Comparison of ENCODE assay signal across 23 cellular contexts in the genomic region with DNA sequence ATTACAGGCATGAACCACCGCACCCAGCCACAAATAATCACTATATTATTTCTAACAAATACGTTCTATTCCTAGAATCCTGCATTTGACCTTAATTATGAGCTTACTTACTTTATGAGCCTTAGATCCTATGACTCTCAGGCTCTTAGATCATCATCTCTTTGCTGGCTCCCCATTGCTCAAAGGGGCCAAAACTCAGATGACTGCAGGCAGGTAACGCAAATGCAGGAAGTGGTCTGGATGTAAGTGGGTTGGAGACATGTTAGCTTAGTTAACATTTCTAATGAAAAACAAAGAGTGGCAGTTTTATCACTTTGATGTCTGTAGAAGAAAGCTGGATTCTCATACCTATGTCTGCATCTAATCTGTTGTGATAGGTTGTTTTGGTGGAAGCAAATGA. TPM values are rescaled to one million over a fixed set of nuclear protein-coding genes. Genes with fewer than 3 reads are reported as not detected.
DNase-seq lines count a peak whose midpoint lies in the region; ATAC-seq, FAIRE-seq and TF ChIP-seq lines count a peak whose summit lies in the region.
"Had no signal": no experiment of that assay in that cellular context is flagged by ENCODE, and none has a peak within 500 bp of the region (broad histone marks: within the 10 kb centered on the region; RNA-seq: fewer than 3 reads in every experiment).

No MANE protein-coding gene starts in this region.

- no peak for DNase-seq in activated naive CD8-positive, alpha-beta T cell treated with anti-CD3 and anti-CD28 coated beads, Interleukin-2, amount 10 ng/mL, durations not matched to agents 7 days and 5 days
- no peak for DNase-seq in activated naive CD8-positive, alpha-beta T cell treated with anti-CD3 and anti-CD28 coated beads for 36 hours
- DNase-seq in activated CD8-positive, alpha-beta T cell treated with anti-CD3 and anti-CD28 coated beads for 36 hours: peak; percentile 23
- DNase-seq in thyroid gland (no peak), GM12891 (ENCODE audit: insufficient read length, low spot score) (no peak)
- no peak for DNase-seq in activated CD4-positive, alpha-beta T cell treated with anti-CD3 and anti-CD28 coated beads, Interleukin-2, amount 50 U/mL, for 4 hours
- DNase-seq: Caco-2; CD8-positive, alpha-beta T cell; DMS153; EL; GDM1; H9 had no signal

- no peak for TF ChIP-seq POLR2A in thyroid gland (IDR thresholded peaks at IDR 0.05)
- no peak for TF ChIP-seq POLR2A in GM12891 (IDR thresholded peaks at IDR 0.05; ENCODE audit: low read depth, low read length)

- H3K27me3 ChIP-seq in thyroid gland: no peaks in the 10 kb centered on the region
- H3K27me3 ChIP-seq: BLaER1 had no signal

- POLR2A ChIA-PET in activated naive CD8-positive, alpha-beta T cell treated with anti-CD3 and anti-CD28 coated beads, Interleukin-2, amount 10 ng/mL, durations not matched to agents 7 days and 5 days (lab: Charles Lee): no interaction called here
- POLR2A ChIA-PET in activated CD8-positive, alpha-beta T cell treated with anti-CD3 and anti-CD28 coated beads for 36 hours (lab: Charles Lee): no interaction called here

- intact Hi-C loops in activated CD8-positive, alpha-beta T cell treated with anti-CD3 and anti-CD28 coated beads for 36 hours (cut with micrococcal nuclease): no loop called here
- intact Hi-C loops in thyroid gland (cut with DNase I): no loop called here

- no peak for FAIRE-seq in GM12891 (lab: Jason Lieb, UNC)
- FAIRE-seq: A204.1, GM12878, GM18507 had no signal

- H3K27ac Mint-ChIP-seq in activated naive CD8-positive, alpha-beta T cell treated with anti-CD3 and anti-CD28 coated beads, Interleukin-2, amount 10 ng/mL, durations not matched to agents 7 days and 5 days: peak overlapping the region; percentile 56
- no peak overlapping the region for H3K27ac Mint-ChIP-seq in activated naive CD8-positive, alpha-beta T cell treated with anti-CD3 and anti-CD28 coated beads for 36 hours
- peak overlapping the region; percentile 20 for H3K27ac Mint-ChIP-seq in activated CD8-positive, alpha-beta T cell treated with anti-CD3 and anti-CD28 coated beads for 36 hours
- H3K27ac Mint-ChIP-seq: B cell; CD4-positive, CD25-positive, alpha-beta regulatory T cell; CD8-positive, alpha-beta T cell; GM23338 had no signal

- H3K4me1 ChIP-seq in thyroid gland: peaks cover 24 to 28% of the 10 kb centered on the region in 2 donors
- H3K4me1 ChIP-seq: BLaER1, Caco-2 had no signal

- CTCF ChIA-PET in activated CD8-positive, alpha-beta T cell treated with anti-CD3 and anti-CD28 coated beads for 36 hours (lab: Charles Lee): interaction anchor here (0.9 to 1.6 kb wide), 2 partner anchors 404 to 543 kb away, joined by 3 read pairs; partner anchors contain the start of gene CCDC83

- 95 to 98% methylated on average over 3 of the region's 3 CpGs for WGBS in thyroid gland, 2 donors

- no peak overlapping the region for H3K4me3 ChIP-seq in thyroid gland (replicated peaks in 1 of 3)
- H3K4me3 ChIP-seq: BLaER1, GM12878, GM23338 had no signal

- peaks cover 9% of the 10 kb centered on the region for H3K4me1 Mint-ChIP-seq in activated naive CD8-positive, alpha-beta T cell treated with anti-CD3 and anti-CD28 coated beads, Interleukin-2, amount 10 ng/mL, durations not matched to agents 7 days and 5 days
- peaks cover 5% of the 10 kb centered on the region for H3K4me1 Mint-ChIP-seq in activated naive CD8-positive, alpha-beta T cell treated with anti-CD3 and anti-CD28 coated beads for 36 hours
- H3K4me1 Mint-ChIP-seq in activated CD8-positive, alpha-beta T cell treated with anti-CD3 and anti-CD28 coated beads for 36 hours (ENCODE audit: low read depth): peaks cover 2% of the 10 kb centered on the region
- H3K4me1 Mint-ChIP-seq: B cell; CD4-positive, CD25-positive, alpha-beta regulatory T cell had no signal

- H3K27me3 Mint-ChIP-seq in activated naive CD8-positive, alpha-beta T cell treated with anti-CD3 and anti-CD28 coated beads, Interleukin-2, amount 10 ng/mL, durations not matched to agents 7 days and 5 days: no peaks in the 10 kb centered on the region
- H3K27me3 Mint-ChIP-seq in activated naive CD8-positive, alpha-beta T cell treated with anti-CD3 and anti-CD28 coated beads for 36 hours: no peaks in the 10 kb centered on the region
- no peaks in the 10 kb centered on the region for H3K27me3 Mint-ChIP-seq in activated CD8-positive, alpha-beta T cell treated with anti-CD3 and anti-CD28 coated beads for 36 hours
- H3K27me3 Mint-ChIP-seq: B cell; CD4-positive, CD25-positive, alpha-beta regulatory T cell had no signal

- no peaks in the 10 kb centered on the region for H3K9me3 ChIP-seq in thyroid gland
- H3K9me3 ChIP-seq: BLaER1, Caco-2 had no signal

- H3K27ac ChIP-seq in thyroid gland: peak overlapping the region; percentile 72 to 83 (median 80)
- H3K27ac ChIP-seq: 22Rv1, BLaER1, C4-2B had no signal

- peak; percentile 74 for ATAC-seq in activated naive CD8-positive, alpha-beta T cell treated with anti-CD3 and anti-CD28 coated beads, Interleukin-2, amount 10 ng/mL, durations not matched to agents 7 days and 5 days (ENCODE audit: low read depth)
- peak; percentile 77 for ATAC-seq in activated CD8-positive, alpha-beta T cell treated with anti-CD3 and anti-CD28 coated beads for 36 hours
- ATAC-seq: CD8-positive, alpha-beta T cell; GM12878; GM23338; HCT116 had no signal

- no peaks in the 10 kb centered on the region for H3K36me3 ChIP-seq in thyroid gland
- H3K36me3 ChIP-seq: BLaER1 had no signal

- no peak for TF ChIP-seq CTCF in activated CD8-positive, alpha-beta T cell treated with anti-CD3 and anti-CD28 coated beads for 36 hours (IDR thresholded peaks at IDR 0.05)
- no peak for TF ChIP-seq CTCF in thyroid gland (IDR thresholded peaks at IDR 0.05)

- H3K4me3 Mint-ChIP-seq in activated naive CD8-positive, alpha-beta T cell treated with anti-CD3 and anti-CD28 coated beads, Interleukin-2, amount 10 ng/mL, durations not matched to agents 7 days and 5 days: no peak overlapping the region
- H3K4me3 Mint-ChIP-seq in activated naive CD8-positive, alpha-beta T cell treated with anti-CD3 and anti-CD28 coated beads for 36 hours: no peak overlapping the region
- no peak overlapping the region for H3K4me3 Mint-ChIP-seq in activated CD8-positive, alpha-beta T cell treated with anti-CD3 and anti-CD28 coated beads for 36 hours
- H3K4me3 Mint-ChIP-seq: B cell; CD4-positive, CD25-positive, alpha-beta regulatory T cell; CD8-positive, alpha-beta T cell; GM23338; H9 had no signal

- H3K36me3 Mint-ChIP-seq in activated naive CD8-positive, alpha-beta T cell treated with anti-CD3 and anti-CD28 coated beads, Interleukin-2, amount 10 ng/mL, durations not matched to agents 7 days and 5 days: peaks cover 8% of the 10 kb centered on the region
- peaks cover 2% of the 10 kb centered on the region for H3K36me3 Mint-ChIP-seq in activated naive CD8-positive, alpha-beta T cell treated with anti-CD3 and anti-CD28 coated beads for 36 hours
- no peaks in the 10 kb centered on the region for H3K36me3 Mint-ChIP-seq in activated CD8-positive, alpha-beta T cell treated with anti-CD3 and anti-CD28 coated beads for 36 hours (ENCODE audit: low read depth)
- H3K36me3 Mint-ChIP-seq: CD4-positive, CD25-positive, alpha-beta regulatory T cell; CD8-positive, alpha-beta T cell had no signal

- peaks cover 2% of the 10 kb centered on the region for H3K9me3 Mint-ChIP-seq in activated naive CD8-positive, alpha-beta T cell treated with anti-CD3 and anti-CD28 coated beads, Interleukin-2, amount 10 ng/mL, durations not matched to agents 7 days and 5 days
- H3K9me3 Mint-ChIP-seq in activated naive CD8-positive, alpha-beta T cell treated with anti-CD3 and anti-CD28 coated beads for 36 hours: no peaks in the 10 kb centered on the region
- H3K9me3 Mint-ChIP-seq in activated CD8-positive, alpha-beta T cell treated with anti-CD3 and anti-CD28 coated beads for 36 hours: no peaks in the 10 kb centered on the region
- H3K9me3 Mint-ChIP-seq: CD4-positive, CD25-positive, alpha-beta regulatory T cell; CD8-positive, alpha-beta T cell; GM23338; H9 had no signal

TF ChIP-seq in GM12891, 5 proteins besides CTCF, POLR2A, EP300 and RAD21:
- TF ChIP-seq TAF1 (IDR thresholded peaks at IDR 0.05; ENCODE audit: low read depth, low read length) (no peak), POU2F2 (IDR thresholded peaks at IDR 0.05; ENCODE audit: low read depth, low read length) (no peak), PAX5 (IDR thresholded peaks at IDR 0.05; ENCODE audit: insufficient read depth, low read length, severe bottlenecking) (no peak), SPI1 (IDR thresholded peaks at IDR 0.05; ENCODE audit: low read depth, low read length) (no peak), POLR2AphosphoS5 (IDR thresholded peaks at IDR 0.05; ENCODE audit: low read depth, low read length) (no peak)

RNA-seq across cellular contexts. Expression of gene CCDC81, which starts 23.4 kb away (rescaled TPM):
- under 1 TPM; 0.39 to 0.43 TPM for total RNA-seq in activated naive CD8-positive, alpha-beta T cell treated with anti-CD3 and anti-CD28 coated beads, Interleukin-2, amount 10 ng/mL, durations not matched to agents 7 days and 5 days
- total RNA-seq in activated naive CD8-positive, alpha-beta T cell treated with anti-CD3 and anti-CD28 coated beads for 36 hours: under 1 TPM; 0.16 to 0.42 TPM
- total RNA-seq in activated CD8-positive, alpha-beta T cell treated with anti-CD3 and anti-CD28 coated beads for 36 hours: under 1 TPM; 0.83 TPM
- total RNA-seq in thyroid gland: 1 to 10 TPM in 3 of 4 donors, under 1 TPM in 1; 0.34 to 5.0 (median 2.8) TPM
- 0.26 TPM for polyA plus RNA-seq in GM12891 (2012; ENCODE audit: low read depth, missing spikeins)
- total RNA-seq: H4 had no signal
- polyA plus RNA-seq: CD4-positive, CD25-positive, alpha-beta regulatory T cell had no signal
